ENCODE assay signal across 23 cellular contexts in genomic region chr14:30791522-30792351, GRCh38.
"Had no signal": no experiment of that assay in that cellular context is flagged by ENCODE, and none has a peak within 500 bp of the region (broad histone marks: within the 10 kb centered on the region; RNA-seq: fewer than 3 reads in every experiment).

No MANE protein-coding gene starts in this region.

- H3K4me3 ChIP-seq: colonic mucosa, esophagus squamous epithelium, gastrocnemius medialis, heart right ventricle, left ventricle myocardium inferior, lower lobe of right lung had no signal

- H3K4me1 Mint-ChIP-seq: endodermal cell; memory B cell; naive thymus-derived CD4-positive, alpha-beta T cell had no signal

- H3K36me3 ChIP-seq: colonic mucosa, esophagus squamous epithelium, gastrocnemius medialis, heart right ventricle, left ventricle myocardium inferior, lower lobe of right lung had no signal

- ATAC-seq: effector memory CD8-positive, alpha-beta T cell; esophagus mucosa; gastrocnemius medialis; heart right ventricle; lower lobe of right lung; naive thymus-derived CD4-positive, alpha-beta T cell had no signal

- H3K27me3 ChIP-seq: colonic mucosa, esophagus squamous epithelium, gastrocnemius medialis, heart right ventricle had no signal

- DNase-seq: colonic mucosa; cortex of kidney; effector CD8-positive, alpha-beta T cell; effector memory CD8-positive, alpha-beta T cell; endodermal cell; erythroblast; esophagus squamous epithelium; foreskin fibroblast; foreskin melanocyte; gastrocnemius medialis; glutamatergic neuron; head of caudate nucleus; heart right ventricle; hippocampal formation; left ventricle myocardium inferior; lower lobe of right lung; mesendoderm; midbrain; naive thymus-derived CD4-positive, alpha-beta T cell had no signal

- H3K4me1 ChIP-seq: colonic mucosa, esophagus squamous epithelium, gastrocnemius medialis, heart right ventricle, left ventricle myocardium inferior, lower lobe of right lung had no signal

- H3K9me3 ChIP-seq: colonic mucosa, esophagus squamous epithelium, gastrocnemius medialis, lower lobe of right lung had no signal

- H3K4me3 Mint-ChIP-seq: dendritic cell treated with granulocyte-macrophage colony-stimulating factor and Interleukin-4, amounts not matched to agents 40 ng/mL and 50 ng/mL, for 4 days; effector memory CD8-positive, alpha-beta T cell; endodermal cell; memory B cell; naive thymus-derived CD4-positive, alpha-beta T cell had no signal

- H3K27me3 Mint-ChIP-seq: memory B cell had no signal

- H3K27ac ChIP-seq: colonic mucosa, epithelial cell of prostate, esophagus squamous epithelium, gastrocnemius medialis, heart right ventricle, left ventricle myocardium inferior, lower lobe of right lung had no signal

- H3K27ac Mint-ChIP-seq: dendritic cell treated with granulocyte-macrophage colony-stimulating factor and Interleukin-4, amounts not matched to agents 40 ng/mL and 50 ng/mL, for 4 days; effector memory CD8-positive, alpha-beta T cell; endodermal cell; memory B cell; naive thymus-derived CD4-positive, alpha-beta T cell had no signal
